23 cellular contexts compared by ENCODE assay signal in the genomic region with DNA sequence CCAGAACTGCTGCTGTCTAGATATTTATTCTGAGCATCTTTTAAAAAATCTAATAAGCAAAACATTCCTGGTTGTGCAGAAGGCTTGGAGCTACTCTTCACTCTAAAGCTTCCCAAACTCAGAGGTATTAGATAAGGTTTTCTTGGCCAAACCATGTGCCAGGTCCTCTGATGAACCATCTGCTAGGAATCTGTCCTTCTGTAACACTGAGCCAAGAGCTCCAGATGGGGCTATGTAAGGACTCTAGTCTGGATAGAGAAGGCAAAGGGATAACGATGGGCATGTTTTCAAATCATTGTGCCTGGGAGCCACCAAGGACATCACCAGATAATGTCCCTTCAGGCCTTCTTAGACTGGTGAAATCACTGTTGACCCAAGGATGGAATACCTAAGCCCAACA.
"Had no signal": no experiment of that assay in that cellular context is flagged by ENCODE, and none has a peak within 500 bp of the region (broad histone marks: within the 10 kb centered on the region; RNA-seq: fewer than 3 reads in every experiment).

No MANE protein-coding gene starts in this region.

- H3K4me3 Mint-ChIP-seq: activated CD4-positive, alpha-beta memory T cell treated with anti-CD3 and anti-CD28 coated beads, Interleukin-2, amount 10 ng/mL, durations not matched to agents 7 days and 5 days; activated CD4-positive, alpha-beta T cell treated with anti-CD3 and anti-CD28 coated beads, Interleukin-2, amount 10 ng/mL, durations not matched to agents 24 days and 14 days; activated CD8-positive, alpha-beta memory T cell treated with anti-CD3 and anti-CD28 coated beads, Interleukin-2, amount 10 ng/mL, durations not matched to agents 7 days and 5 days; activated naive CD4-positive, alpha-beta T cell treated with anti-CD3 and anti-CD28 coated beads, Interleukin-2, amount 10 ng/mL, durations not matched to agents 7 days and 5 days; mesothelial cell of epicardium; natural killer cell; type B pancreatic cell had no signal

- H3K27me3 Mint-ChIP-seq: activated CD4-positive, alpha-beta memory T cell treated with anti-CD3 and anti-CD28 coated beads, Interleukin-2, amount 10 ng/mL, durations not matched to agents 7 days and 5 days; activated CD4-positive, alpha-beta T cell treated with anti-CD3 and anti-CD28 coated beads, Interleukin-2, amount 10 ng/mL, durations not matched to agents 24 days and 14 days; activated CD8-positive, alpha-beta memory T cell treated with anti-CD3 and anti-CD28 coated beads, Interleukin-2, amount 10 ng/mL, durations not matched to agents 7 days and 5 days; activated naive CD4-positive, alpha-beta T cell treated with anti-CD3 and anti-CD28 coated beads, Interleukin-2, amount 10 ng/mL, durations not matched to agents 7 days and 5 days; progenitor cell of endocrine pancreas; type B pancreatic cell had no signal

- H3K27me3 ChIP-seq: foreskin keratinocyte, spleen had no signal

- H3K36me3 Mint-ChIP-seq: activated CD8-positive, alpha-beta memory T cell treated with anti-CD3 and anti-CD28 coated beads, Interleukin-2, amount 10 ng/mL, durations not matched to agents 7 days and 5 days; activated naive CD4-positive, alpha-beta T cell treated with anti-CD3 and anti-CD28 coated beads, Interleukin-2, amount 10 ng/mL, durations not matched to agents 7 days and 5 days; mesothelial cell of epicardium; natural killer cell; type B pancreatic cell had no signal

- H3K9me3 Mint-ChIP-seq: activated CD4-positive, alpha-beta memory T cell treated with anti-CD3 and anti-CD28 coated beads, Interleukin-2, amount 10 ng/mL, durations not matched to agents 7 days and 5 days; activated CD4-positive, alpha-beta T cell treated with anti-CD3 and anti-CD28 coated beads, Interleukin-2, amount 10 ng/mL, durations not matched to agents 24 days and 14 days; activated naive CD4-positive, alpha-beta T cell treated with anti-CD3 and anti-CD28 coated beads, Interleukin-2, amount 10 ng/mL, durations not matched to agents 7 days and 5 days; mesothelial cell of epicardium; natural killer cell had no signal

- H3K27ac Mint-ChIP-seq: activated CD4-positive, alpha-beta memory T cell treated with anti-CD3 and anti-CD28 coated beads, Interleukin-2, amount 10 ng/mL, durations not matched to agents 7 days and 5 days; activated CD4-positive, alpha-beta T cell treated with anti-CD3 and anti-CD28 coated beads, Interleukin-2, amount 10 ng/mL, durations not matched to agents 24 days and 14 days; activated CD8-positive, alpha-beta memory T cell treated with anti-CD3 and anti-CD28 coated beads, Interleukin-2, amount 10 ng/mL, durations not matched to agents 7 days and 5 days; activated naive CD4-positive, alpha-beta T cell treated with anti-CD3 and anti-CD28 coated beads, Interleukin-2, amount 10 ng/mL, durations not matched to agents 7 days and 5 days; mesothelial cell of epicardium; natural killer cell; progenitor cell of endocrine pancreas; type B pancreatic cell had no signal

- H3K4me3 ChIP-seq: spleen, thoracic aorta had no signal

- ATAC-seq: activated CD4-positive, CD25-positive, alpha-beta regulatory T cell treated with anti-CD3 and anti-CD28 coated beads, Interleukin-2, amount 50 U/mL, for 24 hours; activated CD8-positive, alpha-beta memory T cell treated with anti-CD3 and anti-CD28 coated beads, Interleukin-2, amount 10 ng/mL, durations not matched to agents 7 days and 5 days; foreskin keratinocyte; left ventricle myocardium superior; natural killer cell had no signal

- DNase-seq: activated CD4-positive, alpha-beta memory T cell treated with anti-CD3 and anti-CD28 coated beads, Interleukin-2, amount 10 ng/mL, durations not matched to agents 7 days and 5 days; activated CD4-positive, alpha-beta T cell treated with anti-CD3 and anti-CD28 coated beads, Interleukin-2, amount 10 ng/mL, durations not matched to agents 24 days and 14 days; activated CD8-positive, alpha-beta memory T cell treated with anti-CD3 and anti-CD28 coated beads, Interleukin-2, amount 10 ng/mL, durations not matched to agents 7 days and 5 days; activated effector memory CD4-positive, alpha-beta T cell treated with anti-CD3 and anti-CD28 coated beads, Interleukin-2, amount 50 U/mL, for 16 hours; activated naive CD4-positive, alpha-beta T cell treated with anti-CD3 and anti-CD28 coated beads, Interleukin-2, amount 10 ng/mL, durations not matched to agents 7 days and 5 days; activated T-cell treated with anti-CD3 and anti-CD28 coated beads for 4 hours; amygdala; dermis blood vessel endothelial cell; effector CD8-positive, alpha-beta T cell; erythroblast; foreskin keratinocyte; left ventricle myocardium superior; mammary epithelial cell; natural killer cell; spleen; stimulated activated CD4-positive, alpha-beta T cell treated with anti-CD3 and anti-CD28 coated beads, Interleukin-4, amount 100 ng/mL, for 1 hour; stimulated activated naive CD4-positive, alpha-beta T cell had no signal

- H3K9me3 ChIP-seq: spleen, thoracic aorta had no signal

- H3K36me3 ChIP-seq: spleen, thoracic aorta had no signal

- H3K27ac ChIP-seq: foreskin keratinocyte, spleen, thoracic aorta, VCaP had no signal

- H3K4me1 ChIP-seq: spleen had no signal

- H3K4me1 Mint-ChIP-seq: activated CD4-positive, alpha-beta memory T cell treated with anti-CD3 and anti-CD28 coated beads, Interleukin-2, amount 10 ng/mL, durations not matched to agents 7 days and 5 days; activated CD4-positive, alpha-beta T cell treated with anti-CD3 and anti-CD28 coated beads, Interleukin-2, amount 10 ng/mL, durations not matched to agents 24 days and 14 days; activated CD8-positive, alpha-beta memory T cell treated with anti-CD3 and anti-CD28 coated beads, Interleukin-2, amount 10 ng/mL, durations not matched to agents 7 days and 5 days; activated naive CD4-positive, alpha-beta T cell treated with anti-CD3 and anti-CD28 coated beads, Interleukin-2, amount 10 ng/mL, durations not matched to agents 7 days and 5 days; mesothelial cell of epicardium; natural killer cell had no signal
